Comparison of ENCODE assay signal across 8 cellular contexts in the genomic region with DNA sequence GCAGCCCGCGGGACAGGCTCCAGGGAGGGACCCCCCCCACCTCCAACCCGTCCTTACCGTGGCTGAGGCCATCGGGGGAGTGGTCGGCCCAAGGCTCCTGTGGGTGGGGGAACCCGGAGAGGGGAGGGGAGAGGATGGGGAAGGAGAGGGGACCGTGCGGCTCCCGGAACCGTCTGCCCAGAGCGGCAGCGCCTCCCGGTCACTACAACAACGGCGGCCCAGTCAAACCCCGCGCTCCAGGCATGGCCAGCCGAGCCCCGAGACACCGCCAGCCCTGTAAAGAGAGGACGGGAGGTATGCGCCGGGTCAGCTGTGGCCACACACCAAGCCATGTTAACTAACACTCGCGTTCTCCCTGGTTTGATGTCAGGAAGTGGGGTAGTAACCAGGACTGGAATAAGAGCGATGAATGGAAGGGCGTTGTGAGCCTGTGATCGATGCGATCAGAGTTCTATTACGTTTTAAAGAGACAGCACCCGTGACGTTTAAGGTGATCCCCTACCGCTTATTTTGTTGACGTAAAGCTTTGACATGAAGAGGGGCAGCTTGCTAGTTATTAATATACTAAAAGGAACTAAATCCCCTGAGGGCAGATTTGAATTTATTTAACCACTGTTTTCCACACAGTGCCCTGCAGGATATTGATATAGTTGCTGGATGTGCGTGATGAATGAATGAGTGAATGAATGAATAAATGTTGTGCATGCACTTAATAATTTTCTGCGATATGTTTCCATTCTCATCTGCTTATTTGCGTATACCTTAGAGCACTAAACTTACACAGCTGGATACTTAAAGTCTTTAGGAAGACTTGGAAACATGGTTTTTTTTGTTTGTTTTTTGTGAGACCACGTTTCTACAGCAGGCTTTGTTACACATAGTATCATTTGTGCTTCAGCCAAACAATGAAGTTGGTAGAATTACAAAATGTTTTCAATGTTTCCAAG. TPM values are rescaled to one million over a fixed set of nuclear protein-coding genes. Genes with fewer than 3 reads are reported as not detected.
DNase-seq lines count a peak whose midpoint lies in the region; ATAC-seq, FAIRE-seq and TF ChIP-seq lines count a peak whose summit lies in the region.

A gene (minus strand): TSS at position 224 of the 947 bp plus-strand sequence. CDS start 152 bp downstream, at position 72.

- peak within 1 kb of the TSS; percentile 96 for H4K8ac ChIP-seq in H1 (ENCODE audit: extremely low read depth, insufficient read depth, low read length)

- ATAC-seq in GM21390 (IDR thresholded peaks at IDR 0.05; ENCODE audit: unreplicated experiment), result peak; percentile 61

- peak within 1 kb of the TSS; percentile 100 for H2AFZ ChIP-seq in H1 (ENCODE audit: low read length)

- peak within 1 kb of the TSS; percentile 63 for H4K91ac ChIP-seq in H1 (replicated peaks; ENCODE audit: insufficient read length, low read length)

- H3K4me3 Mint-ChIP-seq in Caco-2 (ENCODE audit: unreplicated experiment), result peak within 1 kb of the TSS; percentile 99

- TF ChIP-seq POLR2A in H1 (IDR thresholded peaks at IDR 0.05; ENCODE audit: control extremely low read depth in 1 of 2, low read depth in 2 of 2, low read length in 2 of 2), result no peak

- H3K14ac ChIP-seq in H1 (ENCODE audit: insufficient read length), result no peak within 1 kb of the TSS

- no peak within 1 kb of the TSS; the same call in 1 of the 2 replicates for H3K27ac ChIP-seq in H1 (ENCODE audit: low read depth, low read length)

- BruUV-seq in Caco-2 (replicated peaks; lab: Mats Ljungman, UMichigan), result TSS peak; percentile 47

- H3K9me3 ChIP-seq in Caco-2, result no peaks in the 10 kb centered on the region
- H3K9me3 ChIP-seq in H1 (ENCODE audit: insufficient read depth in 2 of 2, low read depth in 1 of 2, low read length in 1 of 2), result no peaks in the 10 kb centered on the region

- peaks cover 19% of the 10 kb centered on the region; the same call in 1 of the 2 replicates for H3K4me1 ChIP-seq in Caco-2
- H3K4me1 ChIP-seq in H1 (replicated peaks in 1 of 4; ENCODE audit: control insufficient read depth in 3 of 4, insufficient read depth in 4 of 4, low read length in 3 of 4), result peaks cover 0 to 3% (median 1%) of the 10 kb centered on the region in 4 experiments; a peak in 2 of 7 replicates

- no peaks in the 10 kb centered on the region; the same call in 1 of the 2 replicates for H3K79me1 ChIP-seq in H1 (ENCODE audit: low read depth, low read length)

- peak within 1 kb of the TSS; percentile 20 for H3K56ac ChIP-seq in H1 (replicated peaks; ENCODE audit: insufficient read length, low read depth, low read length)

- no peaks in the 10 kb centered on the region for H3K9me3 Mint-ChIP-seq in Caco-2 (ENCODE audit: unreplicated experiment)

- peak within 1 kb of the TSS; percentile 100 for H3K18ac ChIP-seq in H1 (ENCODE audit: extremely low read depth, low read length)

- 0 out of 3 replicates have a peak, but pooled peaks of 1 of the 2 experiments have one; percentile 42 for TF ChIP-seq EP300 in H1 (IDR thresholded peaks at IDR 0.05; ENCODE audit: borderline replicate concordance in 1 of 2, low read depth in 2 of 2, low read length in 2 of 2)

- peak in 1 of 2 experiments; percentile 7 for TF ChIP-seq CTCF in Caco-2 (IDR thresholded peaks at IDR 0.05; ENCODE audit: insufficient read depth in 1 of 2, low read depth in 1 of 2, low read length in 1 of 2, severe bottlenecking in 1 of 2, unreplicated experiment in 1 of 2)
- no peak for TF ChIP-seq CTCF in H1 (IDR thresholded peaks at IDR 0.05; ENCODE audit: control extremely low read depth in 1 of 3, insufficient read depth in 1 of 3, low read depth in 1 of 3, low read length in 3 of 3)

- intact Hi-C loops in Caco-2 (cut with micrococcal nuclease; ENCODE audit: unreplicated experiment), result loop anchor here (1.0 to 10.0 kb wide), 3 partner anchors 34 to 1381 kb away; a partner anchor contains a TSS

- peak within 1 kb of the TSS; percentile 94 for H2BK12ac ChIP-seq in H1 (ENCODE audit: low read depth, low read length)

- no peaks in the 10 kb centered on the region for H3K27me3 Mint-ChIP-seq in Caco-2 (ENCODE audit: insufficient read depth, unreplicated experiment)

- H2BK5ac ChIP-seq in H1 (ENCODE audit: low read depth, low read length), result peak within 1 kb of the TSS; percentile 80

- H3K4ac ChIP-seq in H1 (replicated peaks; ENCODE audit: insufficient read length, low read depth, low read length), result no peak within 1 kb of the TSS

- peaks cover 27% of the 10 kb centered on the region for H3K36me3 Mint-ChIP-seq in Caco-2 (ENCODE audit: insufficient read depth, unreplicated experiment)

- H3K4me3 ChIP-seq in Caco-2 (ENCODE audit: low read depth, low read length) (peak within 1 kb of the TSS; percentile 54), H1 (ENCODE audit: extremely low read depth in 1 of 4, insufficient read depth in 2 of 4, low read depth in 3 of 4, low read length in 4 of 4) (peak within 1 kb of the TSS; percentile 76 to 92 (median 84))

- H3K27me3 ChIP-seq in Caco-2 (replicated peaks; ENCODE audit: control insufficient read depth, insufficient read depth, low read length) (no peaks in the 10 kb centered on the region), H1 (replicated peaks in 1 of 4; ENCODE audit: control insufficient read depth in 3 of 4, extremely low read depth in 1 of 4, insufficient read depth in 3 of 4, low read length in 3 of 4) (no peaks in the 10 kb centered on the region)

- peaks cover 13% of the 10 kb centered on the region for H3K23me2 ChIP-seq in H1 (ENCODE audit: low read depth, low read length)

- H3K23ac ChIP-seq in H1 (ENCODE audit: insufficient read length), result no peak within 1 kb of the TSS

- H2AK5ac ChIP-seq in H1 (ENCODE audit: low read depth, low read length), result no peak within 1 kb of the TSS

- H3K27ac Mint-ChIP-seq in Caco-2 (ENCODE audit: unreplicated experiment), result peak within 1 kb of the TSS; percentile 96

- H3K9ac ChIP-seq in H1 (replicated peaks in 1 of 4; ENCODE audit: extremely low read depth in 1 of 4, low read depth in 3 of 4, low read length in 3 of 4), result peak within 1 kb of the TSS; percentile 48 to 85 (median 65)

- H3K36me3 ChIP-seq in Caco-2 (ENCODE audit: control insufficient read depth, insufficient read depth, low read length), result no peaks in the 10 kb centered on the region; the same call in 1 of the 2 replicates
- H3K36me3 ChIP-seq in H1 (ENCODE audit: control insufficient read depth in 2 of 4, insufficient read depth in 4 of 4, low read length in 3 of 4), result peaks cover 0 to 3% (median 0%) of the 10 kb centered on the region in 4 experiments; a peak in 1 of 8 replicates

- no peak within 1 kb of the TSS for H2BK120ac ChIP-seq in H1 (replicated peaks; ENCODE audit: low read depth, low read length)

- DNase-seq in Caco-2 (peak; percentile 89 to 92), HTR-8/SVneo (ENCODE audit: insufficient read length, low spot score) (peak; percentile 76), NOMO-1 treated with dmso at 0.1 percent for 144 hours (lab: John Stamatoyannopoulos, UW; ENCODE audit: unreplicated experiment) (peak; percentile 79), H1 (ENCODE audit: low read depth in 1 of 2, low spot score in 2 of 2) (peak; percentile 58 to 90), medulla oblongata (ENCODE audit: extremely low spot score) (peak; percentile 87)
- peak; percentile 27 to 38 for DNase-seq in activated CD8-positive, alpha-beta memory T cell treated with anti-CD3 and anti-CD28 coated beads for 4 hours (ENCODE audit: low read depth in 2 of 2)
- peak; percentile 40 for DNase-seq in stimulated activated CD8-positive, alpha-beta memory T cell treated with anti-CD3 and anti-CD28 coated beads, Interleukin-12 subunit alpha, Interleukin-12 subunit beta, amount 100 ng/mL, for 1 hour (ENCODE audit: low read depth)

- H2BK20ac ChIP-seq in H1 (ENCODE audit: low read length), result no peak within 1 kb of the TSS

- H4K5ac ChIP-seq in H1 (ENCODE audit: insufficient read length, low read depth, low read length), result peak within 1 kb of the TSS; percentile 95

- H2BK15ac ChIP-seq in H1 (ENCODE audit: low read length), result no peak within 1 kb of the TSS

- H3K79me2 ChIP-seq in H1 (ENCODE audit: control insufficient read depth in 1 of 2, insufficient read depth in 2 of 2, low read length in 2 of 2), result 0 out of 4 replicates have a peak, but pooled peaks cover 0 to 10% of the 10 kb centered on the region in 2 experiments

- H4K20me1 ChIP-seq in H1 (replicated peaks in 1 of 2; ENCODE audit: control insufficient read depth in 1 of 2, insufficient read depth in 2 of 2, low read length in 2 of 2), result no peaks in the 10 kb centered on the region

- peaks cover 4% of the 10 kb centered on the region for H3K4me1 Mint-ChIP-seq in Caco-2 (ENCODE audit: low read depth, unreplicated experiment)

- 6% methylated on average over 27 of the region's 39 CpGs; no CpG with 5 or more reads in 1 of the 2 experiments for WGBS in H1 (ENCODE audit: extremely low coverage in 1 of 2, insufficient coverage in 1 of 2, insufficient read length in 1 of 2, insufficient replicate concordance in 2 of 2, low coverage in 1 of 2, low lambda C conversion rate in 2 of 2, missing lambda C conversion rate in 1 of 2), 2 experiments

- CTCF ChIA-PET in Caco-2 (lab: Charles Lee) (no interaction called here), H1 (lab: Charles Lee; ENCODE audit: partially characterized antibody) (interaction anchor here (0.7 to 11.1 kb wide), 10 partner anchors 11 to 508 kb away, joined by 3 to 96 read pairs (median 5); no protein-coding TSS in a partner anchor)

- H3K4me2 ChIP-seq in H1 (ENCODE audit: insufficient read depth in 1 of 2, low read depth in 2 of 2, low read length in 2 of 2), result peak within 1 kb of the TSS; percentile 59 to 83

- FAIRE-seq in HTR-8/SVneo (lab: Jason Lieb, UNC) (peak; percentile 48), H1 (lab: Jason Lieb, UNC) (no peak)

- POLR2A ChIA-PET in Caco-2 (lab: Charles Lee) (no interaction called here), H1 (lab: Charles Lee; ENCODE audit: partially characterized antibody) (interaction anchor here (0.8 to 2.1 kb wide), 3 partner anchors 11 to 174 kb away, joined by 3 to 7 read pairs (median 6); a partner anchor contains a TSS)

- no peak for TF ChIP-seq RAD21 in H1 (IDR thresholded peaks at IDR 0.05 in 1 of 2, conservative IDR thresholded peaks at IDR 0.05 in 1 of 2; ENCODE audit: low read depth in 2 of 2, low read length in 2 of 2)

TF ChIP-seq in H1, 55 proteins besides CTCF, POLR2A, EP300 and RAD21 (continues in another document):
- no peak for TF ChIP-seq EZH2 (IDR thresholded peaks at IDR 0.05; ENCODE audit: low read depth, low read length, severe bottlenecking)
- TF ChIP-seq GABPA (IDR thresholded peaks at IDR 0.05; ENCODE audit: borderline replicate concordance, insufficient read depth, low read length), result no peak

RNA-seq across cellular contexts. Expression of the gene that starts here (rescaled TPM):
- 14.1 and 16.1 TPM in 2 replicates for total RNA-seq in Caco-2 (2022)
- total RNA-seq in H1 (2021; fragmentation: NEBNext Ultra II Directional; extraction: Animal tissue kit (Norgen Biotek cat#: 25700)), result 13.3 and 16.3 TPM in 2 replicates
- 5.0 and 7.5 TPM in 2 replicates for polyA plus RNA-seq in H1 (2011; rRNA removed)
- 7.9 TPM for polyA plus RNA-seq in H1 (2011; cell fraction: cytosol; rRNA removed)
- 9.0 TPM for polyA plus RNA-seq in H1 (2011; cell fraction: nucleus; rRNA removed)
- polyA plus RNA-seq in H1 (2012, experiment 1 of 2), result 6.9 to 10.5 TPM (median 7.9 TPM) in 4 replicates
- 1.4 TPM for polyA plus RNA-seq in H1 (2012, experiment 2 of 2)
- polyA plus RNA-seq in H1 (2013, experiment 1 of 2), result 12.9 TPM
- 12.1 TPM for polyA plus RNA-seq in H1 (2013, experiment 2 of 2)
- polyA minus RNA-seq in H1 (2011; rRNA and poly(A)+ RNA removed), result 11.9 and 21.7 TPM in 2 replicates
- 9.8 TPM for polyA minus RNA-seq in H1 (2011; cell fraction: cytosol; rRNA and poly(A)+ RNA removed)
- polyA minus RNA-seq in H1 (2011; cell fraction: nucleus; rRNA and poly(A)+ RNA removed), result 37.4 TPM

Comparison
In these comparisons a context has a peak if more than half of its experiments do, and no peak if none do; other contexts are left out.
1. DNase-seq: peak in every context shown above with its lines; median percentile 90 in Caco-2; 87 in medulla oblongata; 79 in NOMO-1 treated with dmso at 0.1 percent for 144 hours; 76 in HTR-8/SVneo; 74 in H1; 40 in stimulated activated CD8-positive, alpha-beta memory T cell treated with anti-CD3 and anti-CD28 coated beads, Interleukin-12 subunit alpha, Interleukin-12 subunit beta, amount 100 ng/mL, for 1 hour; 32 in activated CD8-positive, alpha-beta memory T cell treated with anti-CD3 and anti-CD28 coated beads for 4 hours.